ENCODE assay signal across 23 cellular contexts in the genomic region with DNA sequence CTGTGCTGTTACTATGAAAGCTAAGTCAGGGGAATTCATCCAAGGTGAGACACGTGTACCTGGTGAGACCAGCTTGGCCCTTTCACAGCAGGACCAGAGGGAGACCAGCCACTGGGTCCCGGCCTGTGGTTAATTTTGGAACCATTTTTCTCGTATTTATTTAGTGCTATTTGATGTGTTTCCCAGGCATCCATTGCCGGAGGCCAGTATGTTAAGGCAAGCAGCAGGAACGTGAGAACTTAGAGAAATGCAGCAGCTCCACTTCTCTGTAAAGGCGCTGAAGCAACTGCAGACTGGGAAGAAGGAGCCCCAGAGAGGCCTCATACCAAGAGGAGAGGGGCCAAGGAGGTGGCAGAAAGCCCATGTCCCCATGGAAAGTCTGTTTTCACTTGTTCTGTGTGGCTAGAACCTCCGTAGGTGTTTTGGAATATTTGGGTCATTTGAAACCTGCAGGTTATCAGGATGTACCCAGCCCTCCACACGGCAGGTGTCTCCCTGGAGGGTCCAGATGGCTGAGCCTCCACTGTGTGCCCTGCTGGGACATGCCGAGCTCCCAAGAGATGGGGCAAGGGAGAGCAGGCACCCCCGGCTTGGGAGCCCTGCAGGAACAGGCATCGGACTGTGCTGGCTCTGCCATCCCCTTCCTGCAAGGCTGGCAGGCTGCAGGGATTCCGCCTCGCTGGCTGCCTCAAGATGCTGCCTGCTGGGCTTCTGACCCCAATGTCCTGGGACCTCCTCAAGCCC.
"Had no signal": no experiment of that assay in that cellular context is flagged by ENCODE, and none has a peak within 500 bp of the region (broad histone marks: within the 10 kb centered on the region; RNA-seq: fewer than 3 reads in every experiment).

No MANE protein-coding gene starts in this region.

- H3K27me3 ChIP-seq: pancreas, right lobe of liver, transverse colon, uterus had no signal

- H3K4me1 ChIP-seq: foreskin keratinocyte, pancreas, prostate gland, right lobe of liver, spleen, transverse colon, uterus had no signal

- H3K36me3 ChIP-seq: pancreas, prostate gland, right lobe of liver, spleen, stomach, thoracic aorta, transverse colon, uterus had no signal

- H3K27ac ChIP-seq: coronary artery, foreskin keratinocyte, pancreas, prostate gland, right lobe of liver, stomach, thoracic aorta, transverse colon, uterus had no signal

- H3K4me3 Mint-ChIP-seq: endodermal cell; naive thymus-derived CD8-positive, alpha-beta T cell; neural crest cell; stimulated activated memory B cell treated with anti-CD40 and anti-IgM and Interleukin-4, amounts not matched to agents 10 μg/mL and 1 μg/mL and 100 μg/mL, for 72 hours had no signal

- H3K27ac Mint-ChIP-seq: endodermal cell; naive thymus-derived CD8-positive, alpha-beta T cell; stimulated activated memory B cell treated with anti-CD40 and anti-IgM and Interleukin-4, amounts not matched to agents 10 μg/mL and 1 μg/mL and 100 μg/mL, for 72 hours had no signal

- H3K27me3 Mint-ChIP-seq: stimulated activated memory B cell treated with anti-CD40 and anti-IgM and Interleukin-4, amounts not matched to agents 10 μg/mL and 1 μg/mL and 100 μg/mL, for 72 hours had no signal

- DNase-seq: effector CD4-positive, alpha-beta T cell; erythroblast; foreskin keratinocyte; left colon; mucosa of descending colon; naive thymus-derived CD8-positive, alpha-beta T cell; nucleus accumbens; pancreas; right lobe of liver; spleen; stimulated activated CD4-positive, alpha-beta T cell treated with anti-CD3 and anti-CD28 coated beads, Interleukin-15, amount 100 ng/mL, for 24 hours; stimulated activated CD4-positive, alpha-beta T cell treated with anti-CD3 and anti-CD28 coated beads, Interleukin-1b, Interleukin-23, amount 100 ng/mL, for 48 hours; stimulated activated CD4-positive, alpha-beta T cell treated with anti-CD3 and anti-CD28 coated beads, Interleukin-4, amount 100 ng/mL, for 24 hours; stomach; substantia nigra; transverse colon; uterus had no signal

- H3K9me3 Mint-ChIP-seq: endodermal cell; naive thymus-derived CD8-positive, alpha-beta T cell; neural crest cell; stimulated activated memory B cell treated with anti-CD40 and anti-IgM and Interleukin-4, amounts not matched to agents 10 μg/mL and 1 μg/mL and 100 μg/mL, for 72 hours had no signal

- H3K9me3 ChIP-seq: mucosa of descending colon, pancreas, prostate gland, right lobe of liver, spleen, stomach, thoracic aorta, transverse colon, uterus had no signal

- H3K4me1 Mint-ChIP-seq: naive thymus-derived CD8-positive, alpha-beta T cell; neural crest cell; stimulated activated memory B cell treated with anti-CD40 and anti-IgM and Interleukin-4, amounts not matched to agents 10 μg/mL and 1 μg/mL and 100 μg/mL, for 72 hours had no signal

- H3K4me3 ChIP-seq: coronary artery, mucosa of descending colon, pancreas, prostate gland, right lobe of liver, spleen, stomach, thoracic aorta, transverse colon, uterus had no signal

- ATAC-seq: foreskin keratinocyte; left colon; mucosa of descending colon; naive thymus-derived CD8-positive, alpha-beta T cell; pancreas had no signal
